27 cellular contexts compared by ENCODE assay signal in the genomic region with DNA sequence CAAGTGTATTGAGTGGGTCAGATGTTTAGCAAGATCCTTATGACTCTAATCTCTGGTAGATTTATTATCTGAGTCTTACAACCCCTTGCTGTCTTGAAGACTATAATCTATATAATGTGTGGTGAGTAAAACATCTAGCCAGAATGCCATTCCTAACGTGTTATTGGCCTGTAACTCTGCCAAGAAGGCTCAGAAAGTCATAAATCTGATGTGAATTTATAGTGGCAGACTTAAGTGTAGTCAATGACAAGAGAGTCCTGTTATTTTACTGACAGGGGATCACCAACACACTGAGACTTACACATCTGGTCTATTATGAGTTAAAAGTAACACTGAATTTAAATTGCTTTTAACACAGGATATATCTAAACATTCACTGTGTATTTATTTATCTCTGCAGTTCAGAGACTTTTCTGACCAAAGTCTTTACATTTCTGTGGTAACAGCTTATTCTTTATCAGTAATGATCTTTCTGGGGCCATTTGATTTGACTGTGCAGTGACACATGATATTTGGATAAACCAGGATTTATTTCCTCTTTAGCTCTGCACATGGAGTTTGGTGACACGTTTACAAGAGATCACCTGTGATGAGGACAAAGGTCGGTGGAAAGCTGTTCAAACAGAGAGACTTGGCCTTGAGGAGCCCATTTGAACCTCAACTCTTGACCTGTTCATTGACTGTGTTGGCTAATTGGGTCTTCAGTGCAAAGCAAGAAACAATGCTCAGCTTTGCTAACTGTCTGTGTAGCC.
DNase-seq lines count a peak whose midpoint lies in the region; TF ChIP-seq lines count a peak whose summit lies in the region.
"Had no signal": no experiment of that assay in that cellular context is flagged by ENCODE, and none has a peak within 500 bp of the region (broad histone marks: within the 10 kb centered on the region; RNA-seq: fewer than 3 reads in every experiment).

No MANE protein-coding gene starts in this region.

- H3K4me3 ChIP-seq in colonic mucosa: no peak overlapping the region
- no peak overlapping the region for H3K4me3 ChIP-seq in osteoblast (ENCODE audit: insufficient read depth, low read length)
- no peak overlapping the region for H3K4me3 ChIP-seq in tibial nerve
- H3K4me3 ChIP-seq: A549, dorsolateral prefrontal cortex, HAP-1, Peyer's patch, SJCRH30 had no signal

- peak; percentile 20 for DNase-seq in COR-L47 (lab: John Stamatoyannopoulos, UW)
- DNase-seq in NCI-H1092 treated with DMSO at 0.1 percent for 48 hours (lab: John Stamatoyannopoulos, UW): peak; percentile 55
- DNase-seq in NCI-H510A (lab: John Stamatoyannopoulos, UW): peak; percentile 20
- peak; percentile 23 for DNase-seq in colonic mucosa
- no peak for DNase-seq in GM20000 (ENCODE audit: low spot score)
- no peak for DNase-seq in activated gamma-delta T cell (lab: John Stamatoyannopoulos, UW)
- DNase-seq in osteoblast (ENCODE audit: insufficient read length, low spot score, missing footprints): no peak
- no peak for DNase-seq in tibial nerve (ENCODE audit: low spot score in 2 of 2)
- DNase-seq: activated CD4-positive, alpha-beta T cell treated with anti-CD3 and anti-CD28 coated beads, Interleukin-2, amount 50 U/mL, for 1 hour; activated CD8-positive, alpha-beta memory T cell treated with anti-CD3 and anti-CD28 coated beads, Interleukin-2, amount 10 ng/mL, durations not matched to agents 7 days and 5 days; activated naive CD4-positive, alpha-beta T cell treated with Interleukin-2 at 50 U/mL for 16 hours; activated T-cell treated with anti-CD3 and anti-CD28 coated beads, Interleukin-2, amount 50 U/mL, for 72 hours; CD8-positive, alpha-beta T cell; cerebellar nuclear complex; DMS79; dorsolateral prefrontal cortex; left ventricle myocardium superior; naive thymus-derived CD4-positive, alpha-beta T cell; NCI-H1436; occipital lobe; Peyer's patch; SJCRH30; stimulated activated CD8-positive, alpha-beta memory T cell treated with anti-CD3 and anti-CD28 coated beads, Interleukin-4, amount 100 ng/mL, for 48 hours; stimulated activated naive CD8-positive, alpha-beta T cell treated with anti-CD3 and anti-CD28 coated beads, Interleukin-15, amount 100 ng/mL, for 72 hours; T1000 had no signal

- no peaks in the 10 kb centered on the region for H4K20me1 ChIP-seq in osteoblast (ENCODE audit: insufficient read depth, low read length)

- WGBS in tibial nerve, 2 donors: 35 to 47% methylated on average over 3 of the region's 3 CpGs

- intact Hi-C loops in colonic mucosa (cut with DNase I): no loop called here

- TF ChIP-seq POLR2A in tibial nerve (IDR thresholded peaks at IDR 0.05): no peak

- H2AFZ ChIP-seq in osteoblast (ENCODE audit: low read length): no peak overlapping the region

- H3K9me3 ChIP-seq in colonic mucosa (no peaks in the 10 kb centered on the region), osteoblast (ENCODE audit: low read depth, low read length) (no peaks in the 10 kb centered on the region), tibial nerve (no peaks in the 10 kb centered on the region)
- H3K9me3 ChIP-seq: A549, HAP-1, Peyer's patch, SJCRH30 had no signal

- H3K4me2 ChIP-seq in osteoblast (ENCODE audit: insufficient read depth, low read length): no peak overlapping the region
- H3K4me2 ChIP-seq: A549 had no signal

- TF ChIP-seq CTCF in colonic mucosa (IDR thresholded peaks at IDR 0.05) (no peak), GM20000 (IDR thresholded peaks at IDR 0.05; ENCODE audit: extremely low read depth, missing control alignments) (no peak), osteoblast (IDR thresholded peaks at IDR 0.05; ENCODE audit: extremely low read depth, low read depth, low read length) (no peak), tibial nerve (IDR thresholded peaks at IDR 0.05) (no peak)

- H3K4me1 ChIP-seq in colonic mucosa (no peaks in the 10 kb centered on the region), osteoblast (ENCODE audit: insufficient read depth, low read length) (no peaks in the 10 kb centered on the region), tibial nerve (no peaks in the 10 kb centered on the region)
- H3K4me1 ChIP-seq: A549, HAP-1, Peyer's patch, SJCRH30 had no signal

- H3K27ac ChIP-seq in colonic mucosa (no peak overlapping the region), osteoblast (ENCODE audit: low read depth, low read length) (no peak overlapping the region), tibial nerve (no peak overlapping the region)
- H3K27ac ChIP-seq: A549, dorsolateral prefrontal cortex, Peyer's patch, SJCRH30 had no signal

- H3K27me3 ChIP-seq in colonic mucosa: no peaks in the 10 kb centered on the region
- no peaks in the 10 kb centered on the region for H3K27me3 ChIP-seq in osteoblast (ENCODE audit: insufficient read depth, low read length)
- no peaks in the 10 kb centered on the region for H3K27me3 ChIP-seq in tibial nerve
- H3K27me3 ChIP-seq: Peyer's patch, SJCRH30 had no signal

- TF ChIP-seq EP300 in tibial nerve (IDR thresholded peaks at IDR 0.05): no peak

- no peaks in the 10 kb centered on the region for H3K79me2 ChIP-seq in osteoblast (ENCODE audit: insufficient read depth, low read length)

- no peak overlapping the region for H3K9ac ChIP-seq in colonic mucosa (ENCODE audit: low read depth in 2 of 2, low read length in 2 of 2)

- H3K36me3 ChIP-seq in colonic mucosa: no peaks in the 10 kb centered on the region
- H3K36me3 ChIP-seq in osteoblast (ENCODE audit: insufficient read depth, low read length): no peaks in the 10 kb centered on the region
- no peaks in the 10 kb centered on the region for H3K36me3 ChIP-seq in tibial nerve
- H3K36me3 ChIP-seq: HAP-1, Peyer's patch, SJCRH30 had no signal

Comparison
In these comparisons a context has a peak if more than half of its experiments do, and no peak if none do; other contexts are left out.
1. DNase-seq: peak in COR-L47 (single experiment), NCI-H1092 treated with DMSO at 0.1 percent for 48 hours (single experiment), NCI-H510A (single experiment) and colonic mucosa (single experiment); none in GM20000 (single experiment), activated gamma-delta T cell (single experiment), osteoblast (single experiment) and tibial nerve (0 of 2).